Comparison of ENCODE assay signal across 8 cellular contexts in genomic region chr2:137865954-137866540, GRCh38.
A peak's percentile ranks its signal among the peaks of the same experiment; 100 is the strongest.
DNase-seq lines count a peak whose midpoint lies in the region; ATAC-seq and TF ChIP-seq lines count a peak whose summit lies in the region.

No MANE protein-coding gene starts in this region.

- POLR2A ChIA-PET in activated CD4-positive, alpha-beta T cell treated with anti-CD3 and anti-CD28 coated beads, Interleukin-2, amount 10 ng/mL, durations not matched to agents 7 days and 5 days (lab: Charles Lee), result no interaction called here

- H3K27ac ChIP-seq in ovary (no peak overlapping the region), suprapubic skin (no peak overlapping the region)

- no peak overlapping the region for H3K27ac Mint-ChIP-seq in activated CD4-positive, alpha-beta T cell treated with anti-CD3 and anti-CD28 coated beads, Interleukin-2, amount 10 ng/mL, durations not matched to agents 7 days and 5 days

- no peak overlapping the region for H3K4me3 Mint-ChIP-seq in activated CD4-positive, alpha-beta T cell treated with anti-CD3 and anti-CD28 coated beads, Interleukin-2, amount 10 ng/mL, durations not matched to agents 7 days and 5 days

- no peaks in the 10 kb centered on the region for H3K27me3 Mint-ChIP-seq in activated CD4-positive, alpha-beta T cell treated with anti-CD3 and anti-CD28 coated beads, Interleukin-2, amount 10 ng/mL, durations not matched to agents 7 days and 5 days

- intact Hi-C loops in ovary (cut with DNase I), result no loop called here

- peak; percentile 84 for TF ChIP-seq CTCF in epithelial cell of esophagus (IDR thresholded peaks at IDR 0.05; ENCODE audit: insufficient read depth, low read depth, low read length, missing control alignments)
- no peak for TF ChIP-seq CTCF in ovary (IDR thresholded peaks at IDR 0.05)
- peak in 1 of 2 donors; percentile 22 for TF ChIP-seq CTCF in suprapubic skin (IDR thresholded peaks at IDR 0.05)

- H3K4me1 ChIP-seq in ovary (ENCODE audit: insufficient read depth), result no peaks in the 10 kb centered on the region
- no peaks in the 10 kb centered on the region for H3K4me1 ChIP-seq in suprapubic skin

- no peaks in the 10 kb centered on the region for H3K36me3 Mint-ChIP-seq in activated CD4-positive, alpha-beta T cell treated with anti-CD3 and anti-CD28 coated beads, Interleukin-2, amount 10 ng/mL, durations not matched to agents 7 days and 5 days (ENCODE audit: low read depth)

- no peaks in the 10 kb centered on the region for H3K9me3 ChIP-seq in ovary
- H3K9me3 ChIP-seq in suprapubic skin, result no peaks in the 10 kb centered on the region

- DNase-seq in AG20443 (ENCODE audit: low spot score) (peak; percentile 35), NCI-H2171 treated with DMSO at 0.1 percent for 48 hours (lab: John Stamatoyannopoulos, UW) (peak; percentile 60), epithelial cell of esophagus (ENCODE audit: low read depth) (peak; percentile 72), ovary (peak; percentile 17 to 46 (median 26)), suprapubic skin (ENCODE audit: low spot score in 2 of 2) (no peak)
- DNase-seq in activated CD4-positive, alpha-beta T cell treated with anti-CD3 and anti-CD28 coated beads, Interleukin-2, amount 10 ng/mL, durations not matched to agents 7 days and 5 days, result peak; percentile 52

- peak; percentile 67 for ATAC-seq in GM18505 (IDR thresholded peaks at IDR 0.05; ENCODE audit: unreplicated experiment)
- ATAC-seq in HG03060 (IDR thresholded peaks at IDR 0.05; ENCODE audit: low read depth, unreplicated experiment), result peak; percentile 50

- CTCF ChIA-PET in activated CD4-positive, alpha-beta T cell treated with anti-CD3 and anti-CD28 coated beads, Interleukin-2, amount 10 ng/mL, durations not matched to agents 7 days and 5 days (lab: Charles Lee), result interaction anchor here (0.9 kb wide), 1 partner anchor 1352 kb away, joined by 3 read pairs; no protein-coding TSS in a partner anchor

- H3K4me3 ChIP-seq in epithelial cell of esophagus (ENCODE audit: low read length), result no peak overlapping the region
- no peak overlapping the region for H3K4me3 ChIP-seq in ovary
- H3K4me3 ChIP-seq in suprapubic skin, result no peak overlapping the region

- WGBS in ovary, 3 donors, result 10 to 16% (median 10%) methylated on average over 2 of the region's 2 CpGs
- WGBS in suprapubic skin, result 34% methylated on average over 2 of the region's 2 CpGs

- no peaks in the 10 kb centered on the region for H3K36me3 ChIP-seq in ovary
- H3K36me3 ChIP-seq in suprapubic skin, result no peaks in the 10 kb centered on the region

- H3K4me1 Mint-ChIP-seq in activated CD4-positive, alpha-beta T cell treated with anti-CD3 and anti-CD28 coated beads, Interleukin-2, amount 10 ng/mL, durations not matched to agents 7 days and 5 days, result no peaks in the 10 kb centered on the region

- H3K27me3 ChIP-seq in ovary (no peaks in the 10 kb centered on the region), suprapubic skin (no peaks in the 10 kb centered on the region)

- H3K9me3 Mint-ChIP-seq in activated CD4-positive, alpha-beta T cell treated with anti-CD3 and anti-CD28 coated beads, Interleukin-2, amount 10 ng/mL, durations not matched to agents 7 days and 5 days, result no peaks in the 10 kb centered on the region

- TF ChIP-seq POLR2A in GM18505 (IDR thresholded peaks at IDR 0.05; ENCODE audit: borderline replicate concordance, extremely low read depth, insufficient read depth, insufficient read length), result no peak
- TF ChIP-seq POLR2A in ovary (IDR thresholded peaks at IDR 0.05), result no peak
- TF ChIP-seq POLR2A in suprapubic skin (IDR thresholded peaks at IDR 0.05), result no peak

- TF ChIP-seq EP300 in ovary (IDR thresholded peaks at IDR 0.05) (no peak), suprapubic skin (IDR thresholded peaks at IDR 0.05) (no peak)

Comparison
In these comparisons a context has a peak if more than half of its experiments do, and no peak if none do; other contexts are left out.
1. DNase-seq: peak in AG20443 (single experiment), NCI-H2171 treated with DMSO at 0.1 percent for 48 hours (single experiment), activated CD4-positive, alpha-beta T cell treated with anti-CD3 and anti-CD28 coated beads, Interleukin-2, amount 10 ng/mL, durations not matched to agents 7 days and 5 days (single experiment), epithelial cell of esophagus (single experiment) and ovary (5 of 5); none in suprapubic skin (0 of 2).